ENCODE assay signal across 8 cellular contexts in genomic region chr2:79860233-79861058, GRCh38.
DNase-seq lines count a peak whose midpoint lies in the region; ATAC-seq and TF ChIP-seq lines count a peak whose summit lies in the region.

No MANE protein-coding gene starts in this region.

- no peaks in the 10 kb centered on the region for H3K36me3 ChIP-seq in BE2C
- H3K36me3 ChIP-seq in gastroesophageal sphincter, result no peaks in the 10 kb centered on the region
- H3K36me3 ChIP-seq in prostate gland, result no peaks in the 10 kb centered on the region

- H3K9me3 ChIP-seq in BE2C (no peaks in the 10 kb centered on the region), gastroesophageal sphincter (no peaks in the 10 kb centered on the region), prostate gland (no peaks in the 10 kb centered on the region)

- H3K4me3 ChIP-seq in BE2C (ENCODE audit: low read depth, low read length) (no peak overlapping the region), gastroesophageal sphincter (no peak overlapping the region), prostate gland (no peak overlapping the region)

- TF ChIP-seq CTCF in BE2C (IDR thresholded peaks at IDR 0.05; ENCODE audit: low read depth, low read length) (peak; percentile 74), gastroesophageal sphincter (IDR thresholded peaks at IDR 0.05) (no peak), prostate gland (IDR thresholded peaks at IDR 0.05) (peak in 1 of 4 experiments; percentile 38)

- H3K27me3 ChIP-seq in BE2C, result no peaks in the 10 kb centered on the region
- peaks cover 7% of the 10 kb centered on the region for H3K27me3 ChIP-seq in gastroesophageal sphincter
- H3K27me3 ChIP-seq in prostate gland (replicated peaks; ENCODE audit: insufficient read depth), result no peaks in the 10 kb centered on the region

- DNase-seq in BE2C (peak; percentile 15), HuH-7 (ENCODE audit: low spot score) (peak; percentile 50), left lobe of liver (ENCODE audit: low spot score) (no peak), prostate gland (ENCODE audit: low spot score) (no peak)
- DNase-seq in activated naive CD4-positive, alpha-beta T cell (lab: John Stamatoyannopoulos, UW), result no peak

- 18 to 39% methylated on average over 5 to 10 of the region's 10 CpGs for WGBS in gastroesophageal sphincter (ENCODE audit: low coverage in 1 of 2), 2 donors
- WGBS in prostate gland, result 44% methylated on average over 10 of the region's 10 CpGs

- no peak for TF ChIP-seq POLR2A in gastroesophageal sphincter (IDR thresholded peaks at IDR 0.05)
- no peak for TF ChIP-seq POLR2A in prostate gland (IDR thresholded peaks at IDR 0.05)

- TF ChIP-seq EP300 in gastroesophageal sphincter (IDR thresholded peaks at IDR 0.05), result no peak

- 0 out of 3 replicates have a peak, but pooled peaks have one; percentile 28 for ATAC-seq in SK-N-SH treated with all-trans-retinoic acid at 6 μM for 48 hours
- peak; percentile 57 for ATAC-seq in left lobe of liver
- ATAC-seq in HG02981 (IDR thresholded peaks at IDR 0.05; ENCODE audit: unreplicated experiment), result no peak
- no peak for ATAC-seq in gastroesophageal sphincter

- H3K27ac ChIP-seq in gastroesophageal sphincter (no peak overlapping the region), prostate gland (no peak overlapping the region)

- intact Hi-C loops in prostate gland (cut with DNase I), result no loop called here

- peaks cover 3% of the 10 kb centered on the region; the same call in 1 of the 2 replicates for H3K4me1 ChIP-seq in BE2C
- H3K4me1 ChIP-seq in gastroesophageal sphincter, result no peaks in the 10 kb centered on the region
- no peaks in the 10 kb centered on the region for H3K4me1 ChIP-seq in prostate gland (replicated peaks)

TF ChIP-seq in SK-N-SH treated with all-trans-retinoic acid at 6 μM for 48 hours, 23 proteins besides CTCF, POLR2A, EP300 and RAD21:
- TF ChIP-seq TCF4 (CRISPR knock-in tag; IDR thresholded peaks at IDR 0.05; ENCODE audit: borderline replicate concordance) (no peak), ZFP3 (CRISPR knock-in tag; IDR thresholded peaks at IDR 0.05) (no peak), ISL1 (CRISPR knock-in tag; IDR thresholded peaks at IDR 0.05) (no peak), ZNF565 (CRISPR knock-in tag; conservative IDR thresholded peaks at IDR 0.05; ENCODE audit: low read depth) (no peak), GLIS3 (CRISPR knock-in tag; IDR thresholded peaks at IDR 0.05) (no peak), POU6F1 (CRISPR knock-in tag; IDR thresholded peaks at IDR 0.05; ENCODE audit: borderline replicate concordance, low read depth) (no peak), ZNF70 (CRISPR knock-in tag; IDR thresholded peaks at IDR 0.05) (no peak), SNAI2 (CRISPR knock-in tag; IDR thresholded peaks at IDR 0.05) (no peak), PATZ1 (CRISPR knock-in tag; IDR thresholded peaks at IDR 0.05; ENCODE audit: borderline replicate concordance) (no peak), TSHZ2 (CRISPR knock-in tag; IDR thresholded peaks at IDR 0.05) (no peak)

Comparison
In these comparisons a context has a peak if more than half of its experiments do, and no peak if none do; other contexts are left out.
1. DNase-seq: peak in BE2C (single experiment) and HuH-7 (single experiment); none in left lobe of liver (single experiment), activated naive CD4-positive, alpha-beta T cell (0 of 4) and prostate gland (single experiment).
2. ATAC-seq: peak in SK-N-SH treated with all-trans-retinoic acid at 6 μM for 48 hours (single experiment) and left lobe of liver (single experiment); none in HG02981 (single experiment) and gastroesophageal sphincter (single experiment).